2 cellular contexts compared by ENCODE assay signal in the genomic region with DNA sequence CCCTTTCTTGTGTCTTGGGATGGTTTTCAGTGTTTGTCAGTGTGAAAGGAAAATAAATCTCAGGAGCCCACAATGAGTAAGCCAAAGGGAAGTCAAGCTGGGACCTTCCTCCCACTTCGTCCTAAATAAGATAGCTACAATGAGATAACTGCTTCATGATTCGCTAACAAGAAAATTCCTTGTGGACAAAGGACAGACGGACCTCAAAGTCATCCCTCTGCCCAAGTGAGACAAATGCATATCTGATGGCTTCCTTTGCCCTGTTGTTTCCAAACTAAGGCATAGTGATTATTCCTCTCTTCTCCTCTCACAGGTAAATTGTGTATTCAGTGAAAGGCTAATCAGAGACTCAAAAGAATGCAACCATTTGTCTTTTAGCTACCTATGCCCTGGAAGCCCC.
TF ChIP-seq lines count a peak whose summit lies in the region.

No MANE protein-coding gene starts in this region.

TF ChIP-seq in IMR-90, 13 proteins besides CTCF, POLR2A, EP300 and RAD21:
- no peak for TF ChIP-seq RFX5 (IDR thresholded peaks at IDR 0.05; ENCODE audit: low read depth, low read length)
- 0 out of 2 replicates have a peak, but pooled peaks have one; percentile 7 for TF ChIP-seq FOS (IDR thresholded peaks at IDR 0.05; ENCODE audit: low read depth, low read length)
- TF ChIP-seq MAZ (IDR thresholded peaks at IDR 0.05; ENCODE audit: borderline replicate concordance, low read depth, low read length), result no peak

TF ChIP-seq in H1, 55 proteins besides CTCF, POLR2A, EP300 and RAD21:
- TF ChIP-seq MAX (IDR thresholded peaks at IDR 0.05), result no peak
- TF ChIP-seq NRF1 (IDR thresholded peaks at IDR 0.05; ENCODE audit: low read depth, low read length), result no peak
- TF ChIP-seq CBX5 (IDR thresholded peaks at IDR 0.05; ENCODE audit: low read depth, low read length), result no peak
- TF ChIP-seq SRF (IDR thresholded peaks at IDR 0.05; ENCODE audit: low read depth, low read length), result no peak
- TF ChIP-seq BCL11A (IDR thresholded peaks at IDR 0.05; ENCODE audit: low read depth in 2 of 2, low read length in 2 of 2), result no peak
- no peak for TF ChIP-seq RXRA (IDR thresholded peaks at IDR 0.05; ENCODE audit: insufficient read depth, low read depth, low read length)
- no peak for TF ChIP-seq JUN (IDR thresholded peaks at IDR 0.05; ENCODE audit: low read depth, low read length)
- no peak for TF ChIP-seq SAP30 (IDR thresholded peaks at IDR 0.05; ENCODE audit: insufficient read depth, insufficient replicate concordance, low read length)
- no peak for TF ChIP-seq CEBPB (IDR thresholded peaks at IDR 0.05; ENCODE audit: low read depth, low read length)
- TF ChIP-seq, protein P1, sequence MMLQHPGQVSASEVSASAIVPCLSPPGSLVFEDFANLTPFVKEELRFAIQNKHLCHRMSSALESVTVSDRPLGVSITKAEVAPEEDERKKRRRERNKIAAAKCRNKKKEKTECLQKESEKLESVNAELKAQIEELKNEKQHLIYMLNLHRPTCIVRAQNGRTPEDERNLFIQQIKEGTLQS (IDR thresholded peaks at IDR 0.05; ENCODE audit: insufficient read depth, low read depth, low read length), result no peak
- no peak for TF ChIP-seq KDM1A (IDR thresholded peaks at IDR 0.05; ENCODE audit: borderline replicate concordance, low read length)
- TF ChIP-seq SIN3A (conservative IDR thresholded peaks at IDR 0.05 in 1 of 2, IDR thresholded peaks at IDR 0.05 in 1 of 2; ENCODE audit: low read depth in 1 of 2, low read length in 2 of 2), result no peak
- no peak for TF ChIP-seq RNF2 (IDR thresholded peaks at IDR 0.05; ENCODE audit: borderline replicate concordance, low read depth, low read length, missing control alignments, poor library complexity, severe bottlenecking)
- no peak for TF ChIP-seq HDAC6 (IDR thresholded peaks at IDR 0.05; ENCODE audit: low read depth, low read length)
- TF ChIP-seq RBBP5 (IDR thresholded peaks at IDR 0.05; ENCODE audit: borderline replicate concordance, low read depth, low read length), result no peak
